Comparison of ENCODE assay signal across 12 cellular contexts in the genomic region with DNA sequence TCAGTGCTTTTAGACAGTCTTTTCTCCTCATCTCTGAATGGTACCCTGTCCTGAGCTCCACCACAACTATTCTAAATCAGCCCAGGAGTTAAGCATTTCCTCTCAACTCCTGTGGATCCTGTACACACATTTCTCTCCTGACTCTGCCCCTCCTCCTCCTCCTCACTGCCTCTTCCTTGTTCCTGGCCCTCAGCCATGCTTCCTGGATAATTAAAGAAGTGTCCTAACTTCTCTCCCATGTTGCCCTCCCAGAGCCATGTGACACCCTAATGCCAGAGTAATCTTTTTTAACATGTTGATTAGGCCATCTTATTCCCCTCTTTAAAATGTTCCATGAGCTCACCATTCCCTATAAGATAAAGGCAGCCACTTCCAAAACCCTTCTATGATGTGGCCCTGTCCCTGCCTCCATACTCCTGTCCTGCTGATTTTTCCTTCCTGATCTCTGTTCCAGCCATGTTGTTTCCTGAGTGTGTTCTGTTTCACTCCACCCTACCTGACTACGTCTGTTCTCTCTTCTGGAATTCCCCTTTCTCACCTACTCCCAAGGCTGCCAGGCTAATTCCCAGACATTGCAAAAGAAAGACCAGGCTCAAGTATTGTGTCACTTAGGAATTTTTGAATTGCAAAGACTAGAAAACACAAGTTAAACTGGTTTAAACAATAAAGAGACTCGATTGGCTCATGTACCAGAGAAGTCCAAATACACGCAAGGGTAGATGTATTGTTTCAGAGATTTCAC.
DNase-seq lines count a peak whose midpoint lies in the region; ATAC-seq and TF ChIP-seq lines count a peak whose summit lies in the region.
"Had no signal": no experiment of that assay in that cellular context is flagged by ENCODE, and none has a peak within 500 bp of the region (broad histone marks: within the 10 kb centered on the region; RNA-seq: fewer than 3 reads in every experiment).

No MANE protein-coding gene starts in this region.

- no peak for TF ChIP-seq POLR2A in suprapubic skin (IDR thresholded peaks at IDR 0.05)

- H3K9me3 ChIP-seq in suprapubic skin, result no peaks in the 10 kb centered on the region
- H3K9me3 ChIP-seq: esophagus muscularis mucosa had no signal

- H3K27ac ChIP-seq in suprapubic skin, result peak overlapping the region; percentile 57
- H3K27ac ChIP-seq: esophagus muscularis mucosa had no signal

- peaks cover 35% of the 10 kb centered on the region for H3K4me1 Mint-ChIP-seq in endothelial cell (ENCODE audit: unreplicated experiment)

- 49% methylated on average over 3 of the region's 3 CpGs for WGBS in suprapubic skin

- DNase-seq in NCI-H226 (peak; percentile 84), endothelial cell (ENCODE audit: low spot score) (no peak), kidney glomerular epithelial cell (lab: John Stamatoyannopoulos, UW) (peak; percentile 58), suprapubic skin (ENCODE audit: low spot score in 2 of 2) (no peak), NOMO-1 treated with DMSO at 0.1 percent for 48 hours (lab: John Stamatoyannopoulos, UW; ENCODE audit: unreplicated experiment) (no peak), SK-N-DZ (ENCODE audit: low spot score) (no peak)
- DNase-seq: activated CD4-positive, alpha-beta T cell treated with anti-CD3 and anti-CD28 coated beads for 4 hours; COR-L47; NCI-H187 had no signal

- no peak overlapping the region for H3K4me3 ChIP-seq in suprapubic skin
- H3K4me3 ChIP-seq: esophagus muscularis mucosa had no signal

- no peaks in the 10 kb centered on the region for H3K9me3 Mint-ChIP-seq in endothelial cell (ENCODE audit: unreplicated experiment)
- H3K9me3 Mint-ChIP-seq: activated T-helper 17 cell treated with anti-CD3 and anti-CD28 coated beads, Interleukin-2, amount 50 U/mL, for 72 hours had no signal

- no peak for TF ChIP-seq EP300 in suprapubic skin (IDR thresholded peaks at IDR 0.05)

- TF ChIP-seq CTCF in endothelial cell (IDR thresholded peaks at IDR 0.05; ENCODE audit: unreplicated experiment), result no peak
- TF ChIP-seq CTCF in suprapubic skin (IDR thresholded peaks at IDR 0.05), result no peak

- peaks cover 13% of the 10 kb centered on the region for H3K36me3 Mint-ChIP-seq in endothelial cell (ENCODE audit: low read depth, unreplicated experiment)

- ATAC-seq in HG03196 (IDR thresholded peaks at IDR 0.05; ENCODE audit: unreplicated experiment), result no peak

- peaks cover 6% of the 10 kb centered on the region for H3K27me3 Mint-ChIP-seq in endothelial cell (ENCODE audit: unreplicated experiment)

- H3K4me3 Mint-ChIP-seq in endothelial cell (ENCODE audit: unreplicated experiment), result peak overlapping the region; percentile 62

- H3K27me3 ChIP-seq in suprapubic skin, result no peaks in the 10 kb centered on the region
- H3K27me3 ChIP-seq: esophagus muscularis mucosa had no signal

- peak overlapping the region; percentile 91 for H3K27ac Mint-ChIP-seq in endothelial cell (ENCODE audit: unreplicated experiment)

- peaks cover 21% of the 10 kb centered on the region for H3K4me1 ChIP-seq in suprapubic skin

- no peaks in the 10 kb centered on the region for H3K36me3 ChIP-seq in suprapubic skin
- H3K36me3 ChIP-seq: esophagus muscularis mucosa had no signal

Comparison
In these comparisons a context has a peak if more than half of its experiments do, and no peak if none do; other contexts are left out.
1. DNase-seq: peak in NCI-H226 (single experiment) and kidney glomerular epithelial cell (single experiment); none in endothelial cell (single experiment), suprapubic skin (0 of 2), NOMO-1 treated with DMSO at 0.1 percent for 48 hours (single experiment) and SK-N-DZ (single experiment).